Comparison of ENCODE assay signal across 1 cellular context in genomic region chr10:133247681-133248333, GRCh38.
TF ChIP-seq lines count a peak whose summit lies in the region.

No MANE protein-coding gene starts in this region.

TF ChIP-seq in K562, 482 proteins besides CTCF, POLR2A, EP300 and RAD21 (continued from another document):
- TF ChIP-seq VEZF1 (CRISPR knock-in tag; IDR thresholded peaks at IDR 0.05) = peak; percentile 70
- 0 out of 4 replicates have a peak, but pooled peaks of 1 of the 2 experiments have one; percentile 31 for TF ChIP-seq NRF1 (conservative IDR thresholded peaks at IDR 0.05 in 1 of 2, IDR thresholded peaks at IDR 0.05 in 1 of 2)
- no peak for TF ChIP-seq GATA2 (CRISPR knock-in tag; IDR thresholded peaks at IDR 0.05)
- no peak for TF ChIP-seq FOXP4 (CRISPR knock-in tag; IDR thresholded peaks at IDR 0.05; ENCODE audit: borderline replicate concordance)
- TF ChIP-seq, protein P1, sequence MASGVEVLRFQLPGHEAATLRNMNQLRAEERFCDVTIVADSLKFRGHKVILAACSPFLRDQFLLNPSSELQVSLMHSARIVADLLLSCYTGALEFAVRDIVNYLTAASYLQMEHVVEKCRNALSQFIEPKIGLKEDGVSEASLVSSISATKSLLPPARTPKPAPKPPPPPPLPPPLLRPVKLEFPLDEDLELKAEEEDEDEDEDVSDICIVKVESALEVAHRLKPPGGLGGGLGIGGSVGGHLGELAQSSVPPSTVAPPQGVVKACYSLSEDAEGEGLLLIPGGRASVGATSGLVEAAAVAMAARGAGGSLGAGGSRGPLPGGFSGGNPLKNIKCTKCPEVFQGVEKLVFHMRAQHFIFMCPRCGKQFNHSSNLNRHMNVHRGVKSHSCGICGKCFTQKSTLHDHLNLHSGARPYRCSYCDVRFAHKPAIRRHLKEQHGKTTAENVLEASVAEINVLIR (CRISPR knock-in tag; IDR thresholded peaks at IDR 0.05) = peak; percentile 50; the same call in 1 of the 2 replicates
- TF ChIP-seq, protein P2, sequence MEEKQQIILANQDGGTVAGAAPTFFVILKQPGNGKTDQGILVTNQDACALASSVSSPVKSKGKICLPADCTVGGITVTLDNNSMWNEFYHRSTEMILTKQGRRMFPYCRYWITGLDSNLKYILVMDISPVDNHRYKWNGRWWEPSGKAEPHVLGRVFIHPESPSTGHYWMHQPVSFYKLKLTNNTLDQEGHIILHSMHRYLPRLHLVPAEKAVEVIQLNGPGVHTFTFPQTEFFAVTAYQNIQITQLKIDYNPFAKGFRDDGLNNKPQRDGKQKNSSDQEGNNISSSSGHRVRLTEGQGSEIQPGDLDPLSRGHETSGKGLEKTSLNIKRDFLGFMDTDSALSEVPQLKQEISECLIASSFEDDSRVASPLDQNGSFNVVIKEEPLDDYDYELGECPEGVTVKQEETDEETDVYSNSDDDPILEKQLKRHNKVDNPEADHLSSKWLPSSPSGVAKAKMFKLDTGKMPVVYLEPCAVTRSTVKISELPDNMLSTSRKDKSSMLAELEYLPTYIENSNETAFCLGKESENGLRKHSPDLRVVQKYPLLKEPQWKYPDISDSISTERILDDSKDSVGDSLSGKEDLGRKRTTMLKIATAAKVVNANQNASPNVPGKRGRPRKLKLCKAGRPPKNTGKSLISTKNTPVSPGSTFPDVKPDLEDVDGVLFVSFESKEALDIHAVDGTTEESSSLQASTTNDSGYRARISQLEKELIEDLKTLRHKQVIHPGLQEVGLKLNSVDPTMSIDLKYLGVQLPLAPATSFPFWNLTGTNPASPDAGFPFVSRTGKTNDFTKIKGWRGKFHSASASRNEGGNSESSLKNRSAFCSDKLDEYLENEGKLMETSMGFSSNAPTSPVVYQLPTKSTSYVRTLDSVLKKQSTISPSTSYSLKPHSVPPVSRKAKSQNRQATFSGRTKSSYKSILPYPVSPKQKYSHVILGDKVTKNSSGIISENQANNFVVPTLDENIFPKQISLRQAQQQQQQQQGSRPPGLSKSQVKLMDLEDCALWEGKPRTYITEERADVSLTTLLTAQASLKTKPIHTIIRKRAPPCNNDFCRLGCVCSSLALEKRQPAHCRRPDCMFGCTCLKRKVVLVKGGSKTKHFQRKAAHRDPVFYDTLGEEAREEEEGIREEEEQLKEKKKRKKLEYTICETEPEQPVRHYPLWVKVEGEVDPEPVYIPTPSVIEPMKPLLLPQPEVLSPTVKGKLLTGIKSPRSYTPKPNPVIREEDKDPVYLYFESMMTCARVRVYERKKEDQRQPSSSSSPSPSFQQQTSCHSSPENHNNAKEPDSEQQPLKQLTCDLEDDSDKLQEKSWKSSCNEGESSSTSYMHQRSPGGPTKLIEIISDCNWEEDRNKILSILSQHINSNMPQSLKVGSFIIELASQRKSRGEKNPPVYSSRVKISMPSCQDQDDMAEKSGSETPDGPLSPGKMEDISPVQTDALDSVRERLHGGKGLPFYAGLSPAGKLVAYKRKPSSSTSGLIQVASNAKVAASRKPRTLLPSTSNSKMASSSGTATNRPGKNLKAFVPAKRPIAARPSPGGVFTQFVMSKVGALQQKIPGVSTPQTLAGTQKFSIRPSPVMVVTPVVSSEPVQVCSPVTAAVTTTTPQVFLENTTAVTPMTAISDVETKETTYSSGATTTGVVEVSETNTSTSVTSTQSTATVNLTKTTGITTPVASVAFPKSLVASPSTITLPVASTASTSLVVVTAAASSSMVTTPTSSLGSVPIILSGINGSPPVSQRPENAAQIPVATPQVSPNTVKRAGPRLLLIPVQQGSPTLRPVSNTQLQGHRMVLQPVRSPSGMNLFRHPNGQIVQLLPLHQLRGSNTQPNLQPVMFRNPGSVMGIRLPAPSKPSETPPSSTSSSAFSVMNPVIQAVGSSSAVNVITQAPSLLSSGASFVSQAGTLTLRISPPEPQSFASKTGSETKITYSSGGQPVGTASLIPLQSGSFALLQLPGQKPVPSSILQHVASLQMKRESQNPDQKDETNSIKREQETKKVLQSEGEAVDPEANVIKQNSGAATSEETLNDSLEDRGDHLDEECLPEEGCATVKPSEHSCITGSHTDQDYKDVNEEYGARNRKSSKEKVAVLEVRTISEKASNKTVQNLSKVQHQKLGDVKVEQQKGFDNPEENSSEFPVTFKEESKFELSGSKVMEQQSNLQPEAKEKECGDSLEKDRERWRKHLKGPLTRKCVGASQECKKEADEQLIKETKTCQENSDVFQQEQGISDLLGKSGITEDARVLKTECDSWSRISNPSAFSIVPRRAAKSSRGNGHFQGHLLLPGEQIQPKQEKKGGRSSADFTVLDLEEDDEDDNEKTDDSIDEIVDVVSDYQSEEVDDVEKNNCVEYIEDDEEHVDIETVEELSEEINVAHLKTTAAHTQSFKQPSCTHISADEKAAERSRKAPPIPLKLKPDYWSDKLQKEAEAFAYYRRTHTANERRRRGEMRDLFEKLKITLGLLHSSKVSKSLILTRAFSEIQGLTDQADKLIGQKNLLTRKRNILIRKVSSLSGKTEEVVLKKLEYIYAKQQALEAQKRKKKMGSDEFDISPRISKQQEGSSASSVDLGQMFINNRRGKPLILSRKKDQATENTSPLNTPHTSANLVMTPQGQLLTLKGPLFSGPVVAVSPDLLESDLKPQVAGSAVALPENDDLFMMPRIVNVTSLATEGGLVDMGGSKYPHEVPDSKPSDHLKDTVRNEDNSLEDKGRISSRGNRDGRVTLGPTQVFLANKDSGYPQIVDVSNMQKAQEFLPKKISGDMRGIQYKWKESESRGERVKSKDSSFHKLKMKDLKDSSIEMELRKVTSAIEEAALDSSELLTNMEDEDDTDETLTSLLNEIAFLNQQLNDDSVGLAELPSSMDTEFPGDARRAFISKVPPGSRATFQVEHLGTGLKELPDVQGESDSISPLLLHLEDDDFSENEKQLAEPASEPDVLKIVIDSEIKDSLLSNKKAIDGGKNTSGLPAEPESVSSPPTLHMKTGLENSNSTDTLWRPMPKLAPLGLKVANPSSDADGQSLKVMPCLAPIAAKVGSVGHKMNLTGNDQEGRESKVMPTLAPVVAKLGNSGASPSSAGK (IDR thresholded peaks at IDR 0.05) = peak; percentile 49; the same call in 1 of the 2 replicates
- TF ChIP-seq CXXC5 (CRISPR knock-in tag; IDR thresholded peaks at IDR 0.05) = peak; percentile 88
- TF ChIP-seq CREM (IDR thresholded peaks at IDR 0.05; ENCODE audit: low read depth) = peak; percentile 69
- peak; percentile 26 for TF ChIP-seq KDM5B (IDR thresholded peaks at IDR 0.05; ENCODE audit: insufficient replicate concordance, low read depth, low read length)
- no peak for TF ChIP-seq SMARCA5 (IDR thresholded peaks at IDR 0.05)
- TF ChIP-seq, protein P3, sequence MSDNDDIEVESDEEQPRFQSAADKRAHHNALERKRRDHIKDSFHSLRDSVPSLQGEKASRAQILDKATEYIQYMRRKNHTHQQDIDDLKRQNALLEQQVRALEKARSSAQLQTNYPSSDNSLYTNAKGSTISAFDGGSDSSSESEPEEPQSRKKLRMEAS (CRISPR knock-in tag; IDR thresholded peaks at IDR 0.05) = peak; percentile 50
- no peak for TF ChIP-seq NUFIP1 (IDR thresholded peaks at IDR 0.05; ENCODE audit: partially characterized antibody)
- TF ChIP-seq SAP30 (IDR thresholded peaks at IDR 0.05; ENCODE audit: borderline replicate concordance, insufficient read depth, low read depth, low read length, poor library complexity, severe bottlenecking) = no peak
- no peak for TF ChIP-seq MTA3 (IDR thresholded peaks at IDR 0.05; ENCODE audit: borderline replicate concordance)
- TF ChIP-seq POLR2G (IDR thresholded peaks at IDR 0.05; ENCODE audit: low read depth, low read length) = peak; percentile 70
- TF ChIP-seq USF1 (CRISPR knock-in tag; IDR thresholded peaks at IDR 0.05) = peak; percentile 78
- no peak for TF ChIP-seq ZNF431 (CRISPR knock-in tag; IDR thresholded peaks at IDR 0.05)
- TF ChIP-seq, protein P4, sequence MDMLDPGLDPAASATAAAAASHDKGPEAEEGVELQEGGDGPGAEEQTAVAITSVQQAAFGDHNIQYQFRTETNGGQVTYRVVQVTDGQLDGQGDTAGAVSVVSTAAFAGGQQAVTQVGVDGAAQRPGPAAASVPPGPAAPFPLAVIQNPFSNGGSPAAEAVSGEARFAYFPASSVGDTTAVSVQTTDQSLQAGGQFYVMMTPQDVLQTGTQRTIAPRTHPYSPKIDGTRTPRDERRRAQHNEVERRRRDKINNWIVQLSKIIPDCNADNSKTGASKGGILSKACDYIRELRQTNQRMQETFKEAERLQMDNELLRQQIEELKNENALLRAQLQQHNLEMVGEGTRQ (CRISPR knock-in tag; IDR thresholded peaks at IDR 0.05) = peak; percentile 71
- no peak for TF ChIP-seq ZSCAN32 (CRISPR knock-in tag; IDR thresholded peaks at IDR 0.05)
- TF ChIP-seq SETDB1 (IDR thresholded peaks at IDR 0.05; ENCODE audit: low read length) = no peak
- no peak for TF ChIP-seq RBM34 (IDR thresholded peaks at IDR 0.05; ENCODE audit: borderline replicate concordance, insufficient read depth, low read length)
- no peak for TF ChIP-seq ZNF436 (CRISPR knock-in tag; IDR thresholded peaks at IDR 0.05)
- TF ChIP-seq ZFX (CRISPR knock-in tag; IDR thresholded peaks at IDR 0.05) = peak; percentile 71
